19 cellular contexts compared by ENCODE assay signal in the genomic region with DNA sequence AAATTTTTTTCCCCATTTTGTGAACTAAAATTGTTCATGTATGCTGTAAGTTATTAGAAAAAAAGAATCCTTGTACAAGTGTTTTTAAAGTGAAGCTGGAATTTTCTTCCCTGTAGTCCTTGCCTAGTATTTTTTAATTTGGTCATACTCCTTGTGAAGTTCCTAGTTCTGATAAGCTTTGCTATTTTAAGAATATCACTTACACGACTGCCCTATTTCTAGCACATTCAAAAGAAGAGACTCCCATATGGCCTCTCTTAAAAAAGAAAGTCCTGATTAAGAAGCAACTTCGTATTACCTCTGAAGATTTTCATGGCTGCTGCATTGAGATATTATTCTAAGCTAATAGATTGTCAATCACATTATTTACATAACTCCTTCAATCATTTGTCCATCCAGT.
DNase-seq lines count a peak whose midpoint lies in the region; ATAC-seq, FAIRE-seq and TF ChIP-seq lines count a peak whose summit lies in the region.
"Had no signal": no experiment of that assay in that cellular context is flagged by ENCODE, and none has a peak within 500 bp of the region (broad histone marks: within the 10 kb centered on the region; RNA-seq: fewer than 3 reads in every experiment).

No MANE protein-coding gene starts in this region.

- H3K27ac ChIP-seq in cardiac muscle cell (peak overlapping the region; percentile 71), right cardiac atrium (ENCODE audit: low read length) (peak overlapping the region; percentile 75)
- H3K27ac ChIP-seq: C4-2B had no signal

- no peak for FAIRE-seq in HTR-8/SVneo (lab: Jason Lieb, UNC)
- FAIRE-seq: A204.1, GM12892, GM18507 had no signal

- no peaks in the 10 kb centered on the region for H3K27me3 ChIP-seq in cardiac muscle cell
- no peaks in the 10 kb centered on the region for H3K27me3 ChIP-seq in right cardiac atrium (ENCODE audit: control insufficient read depth, insufficient read depth)

- WGBS in right cardiac atrium = 36% methylated on average over 2 of the region's 2 CpGs

- H3K4me3 ChIP-seq in cardiac muscle cell (no peak overlapping the region), right cardiac atrium (ENCODE audit: low read length) (no peak overlapping the region)

- intact Hi-C loops in left cardiac atrium (cut with DNase I) (no loop called here), right cardiac atrium (cut with DNase I) (no loop called here)

- H3K4me1 ChIP-seq in cardiac muscle cell (ENCODE audit: low read depth) = peaks cover 34% of the 10 kb centered on the region
- no peaks in the 10 kb centered on the region for H3K4me1 ChIP-seq in right cardiac atrium (ENCODE audit: control insufficient read depth, insufficient read depth, low read length)

- DNase-seq in cardiac muscle cell (ENCODE audit: low read depth in 1 of 2, low spot score in 1 of 2) (peak in 1 of 2 donors; percentile 18), left cardiac atrium (no peak), right cardiac atrium (no peak), HTR-8/SVneo (ENCODE audit: insufficient read length, low spot score) (no peak), GM19240 (ENCODE audit: insufficient read length, low spot score) (no peak)
- DNase-seq in central memory CD4-positive, alpha-beta T cell = no peak
- DNase-seq: AML-193; CD4-positive, alpha-beta T cell; DMS153; DMS79; GDM1; GOT3; H7; HFFc6 had no signal

- no peak for TF ChIP-seq CTCF in cardiac muscle cell (IDR thresholded peaks at IDR 0.05; ENCODE audit: low read depth, low read length)

- H3K9me3 ChIP-seq in cardiac muscle cell (ENCODE audit: low read depth) = no peaks in the 10 kb centered on the region
- H3K9me3 ChIP-seq in right cardiac atrium (ENCODE audit: control insufficient read depth, low read length) = no peaks in the 10 kb centered on the region

- H3K36me3 ChIP-seq in cardiac muscle cell = peaks cover 36% of the 10 kb centered on the region

- ATAC-seq in left cardiac atrium = peak; percentile 51 to 71
- peak in 1 of 2 donors; percentile 40 for ATAC-seq in right cardiac atrium
- ATAC-seq: HCT116 had no signal
